ENCODE assay signal across 10 cellular contexts in genomic region chr17:2262146-2262587, GRCh38. TPM values are rescaled to one million over a fixed set of nuclear protein-coding genes. Genes with fewer than 3 reads are reported as not detected.
A peak's percentile ranks its signal among the peaks of the same experiment; 100 is the strongest.
DNase-seq lines count a peak whose midpoint lies in the region; ATAC-seq and TF ChIP-seq lines count a peak whose summit lies in the region.
"Had no signal": no experiment of that assay in that cellular context is flagged by ENCODE, and none has a peak within 500 bp of the region (broad histone marks: within the 10 kb centered on the region; RNA-seq: fewer than 3 reads in every experiment).

No MANE protein-coding gene starts in this region.

- no peaks in the 10 kb centered on the region for H3K9me3 Mint-ChIP-seq in activated CD4-positive, alpha-beta memory T cell treated with anti-CD3 and anti-CD28 coated beads for 36 hours
- no peaks in the 10 kb centered on the region for H3K9me3 Mint-ChIP-seq in stimulated activated naive CD8-positive, alpha-beta T cell treated with anti-CD3 and anti-CD28 coated beads, Interleukin-15, amount 100 ng/mL, for 72 hours

- H3K27ac Mint-ChIP-seq in activated CD4-positive, alpha-beta memory T cell treated with anti-CD3 and anti-CD28 coated beads for 36 hours = peak overlapping the region; percentile 99
- peak overlapping the region; percentile 97 to 100 for H3K27ac Mint-ChIP-seq in stimulated activated naive CD8-positive, alpha-beta T cell treated with anti-CD3 and anti-CD28 coated beads, Interleukin-15, amount 100 ng/mL, for 72 hours

- peak overlapping the region; percentile 16 for H3K4me3 Mint-ChIP-seq in activated CD4-positive, alpha-beta memory T cell treated with anti-CD3 and anti-CD28 coated beads for 36 hours
- H3K4me3 Mint-ChIP-seq in stimulated activated naive CD8-positive, alpha-beta T cell treated with anti-CD3 and anti-CD28 coated beads, Interleukin-15, amount 100 ng/mL, for 72 hours = peak overlapping the region; percentile 57 to 92

- CTCF ChIA-PET in activated CD4-positive, alpha-beta memory T cell treated with anti-CD3 and anti-CD28 coated beads for 36 hours (lab: Charles Lee) = interaction anchor here (1.4 to 4.1 kb wide), 4 partner anchors 8 to 207 kb away, joined by 4 to 22 read pairs (median 8); partner anchors contain the start of gene HIC1

- DNase-seq in activated CD8-positive, alpha-beta memory T cell treated with anti-CD3 and anti-CD28 coated beads for 24 hours = peak; percentile 38
- no peak for DNase-seq in activated CD8-positive, alpha-beta memory T cell treated with anti-CD3 and anti-CD28 coated beads, Interleukin-2, amount 50 U/mL, for 4 hours
- no peak for DNase-seq in activated CD4-positive, alpha-beta memory T cell treated with anti-CD3 and anti-CD28 coated beads for 36 hours
- DNase-seq in fibroblast of peridontal ligament (ENCODE audit: extremely low read depth) = peak; percentile 90
- no peak for DNase-seq in stimulated activated naive CD8-positive, alpha-beta T cell treated with anti-CD3 and anti-CD28 coated beads, Interleukin-15, amount 100 ng/mL, for 72 hours
- no peak for DNase-seq in DMS114 treated with DMSO at 0.1 percent for 48 hours (lab: John Stamatoyannopoulos, UW; ENCODE audit: unreplicated experiment)
- DNase-seq in GM10266 (ENCODE audit: extremely low spot score) = no peak
- DNase-seq: occipital lobe had no signal

- peaks cover 27% of the 10 kb centered on the region for H3K36me3 Mint-ChIP-seq in activated CD4-positive, alpha-beta memory T cell treated with anti-CD3 and anti-CD28 coated beads for 36 hours

- TF ChIP-seq CTCF in GM10266 (IDR thresholded peaks at IDR 0.05; ENCODE audit: control insufficient read depth, insufficient read depth, low read depth, missing control alignments) = no peak

- H3K4me1 Mint-ChIP-seq in activated CD4-positive, alpha-beta memory T cell treated with anti-CD3 and anti-CD28 coated beads for 36 hours (ENCODE audit: low read depth) = peaks cover 89% of the 10 kb centered on the region
- H3K4me1 Mint-ChIP-seq in stimulated activated naive CD8-positive, alpha-beta T cell treated with anti-CD3 and anti-CD28 coated beads, Interleukin-15, amount 100 ng/mL, for 72 hours = peaks cover 95% of the 10 kb centered on the region

- POLR2A ChIA-PET in activated CD4-positive, alpha-beta memory T cell treated with anti-CD3 and anti-CD28 coated beads for 36 hours (lab: Charles Lee) = interaction anchor here (0.8 to 2.7 kb wide), 5 partner anchors 8 to 207 kb away, joined by 3 to 12 read pairs (median 4); partner anchors contain the start of gene HIC1

- no peaks in the 10 kb centered on the region for H3K27me3 Mint-ChIP-seq in activated CD4-positive, alpha-beta memory T cell treated with anti-CD3 and anti-CD28 coated beads for 36 hours
- no peaks in the 10 kb centered on the region for H3K27me3 Mint-ChIP-seq in stimulated activated naive CD8-positive, alpha-beta T cell treated with anti-CD3 and anti-CD28 coated beads, Interleukin-15, amount 100 ng/mL, for 72 hours

- ATAC-seq in stimulated activated naive CD8-positive, alpha-beta T cell treated with anti-CD3 and anti-CD28 coated beads, Interleukin-15, amount 100 ng/mL, for 72 hours = no peak
- ATAC-seq in HG03025 (IDR thresholded peaks at IDR 0.05; ENCODE audit: low FRiP score, unreplicated experiment) = no peak
- ATAC-seq: Panc1 had no signal

- intact Hi-C loops in activated CD4-positive, alpha-beta memory T cell treated with anti-CD3 and anti-CD28 coated beads for 36 hours (cut with micrococcal nuclease) = loop anchor here (5.0 to 10.0 kb wide), 2 partner anchors 135 to 547 kb away; partner anchors contain the start of gene TLCD2

RNA-seq across cellular contexts. Expression of gene SMG6, which starts 41.4 kb away (rescaled TPM):
- total RNA-seq in activated CD4-positive, alpha-beta memory T cell treated with anti-CD3 and anti-CD28 coated beads for 36 hours = 10 to 100 TPM; 17.2 to 20.3 TPM

RNA-seq across cellular contexts. Expression of gene SRR, which starts 41.6 kb away (rescaled TPM):
- total RNA-seq in activated CD4-positive, alpha-beta memory T cell treated with anti-CD3 and anti-CD28 coated beads for 36 hours = 10 to 100 TPM; 20.0 to 22.2 TPM

Comparison
In these comparisons a context has a peak if more than half of its experiments do, and no peak if none do; other contexts are left out.
1. DNase-seq: peak in activated CD8-positive, alpha-beta memory T cell treated with anti-CD3 and anti-CD28 coated beads for 24 hours (single experiment) and fibroblast of peridontal ligament (single experiment); none in activated CD8-positive, alpha-beta memory T cell treated with anti-CD3 and anti-CD28 coated beads, Interleukin-2, amount 50 U/mL, for 4 hours (single experiment), activated CD4-positive, alpha-beta memory T cell treated with anti-CD3 and anti-CD28 coated beads for 36 hours (single experiment), stimulated activated naive CD8-positive, alpha-beta T cell treated with anti-CD3 and anti-CD28 coated beads, Interleukin-15, amount 100 ng/mL, for 72 hours (0 of 2), DMS114 treated with DMSO at 0.1 percent for 48 hours (single experiment) and GM10266 (single experiment).